2 cellular contexts compared by ENCODE assay signal in the genomic region with DNA sequence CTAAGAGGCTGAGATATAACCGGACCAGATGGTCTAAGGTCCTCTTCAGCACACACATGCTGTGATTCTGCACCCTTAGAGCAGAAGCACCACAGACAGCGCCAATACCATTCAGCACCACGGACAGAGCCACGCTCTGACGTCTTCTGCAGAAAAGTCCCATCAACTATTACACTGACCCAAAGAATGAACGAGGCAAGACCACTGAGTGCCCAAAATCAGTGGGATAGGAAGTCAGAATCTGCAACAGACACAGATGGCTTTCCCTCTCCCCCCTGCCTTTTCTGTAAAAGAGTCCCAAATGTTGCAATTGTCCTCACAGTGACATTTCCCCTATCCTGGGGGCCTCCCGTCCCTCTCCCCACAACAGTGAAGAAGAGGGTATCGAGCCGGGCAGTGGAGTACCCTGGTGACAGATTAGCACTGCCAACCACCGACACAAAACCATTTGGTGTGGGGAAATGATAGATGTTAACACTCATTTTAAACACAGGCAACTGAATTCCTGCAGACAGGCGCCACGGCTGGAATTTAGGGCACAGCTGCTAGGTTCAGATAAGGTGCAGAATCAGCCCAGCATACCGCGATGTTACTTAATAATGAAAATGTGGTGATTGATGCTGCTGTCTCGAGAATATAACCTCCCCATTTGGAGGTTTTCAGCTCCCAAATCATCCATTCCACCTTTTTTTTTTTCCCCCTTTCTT.
TF ChIP-seq lines count a peak whose summit lies in the region.

No MANE protein-coding gene starts in this region.

TF ChIP-seq in GM23338, 12 proteins besides CTCF, POLR2A, EP300 and RAD21 (continued from another document):
- TF ChIP-seq, protein P1, sequence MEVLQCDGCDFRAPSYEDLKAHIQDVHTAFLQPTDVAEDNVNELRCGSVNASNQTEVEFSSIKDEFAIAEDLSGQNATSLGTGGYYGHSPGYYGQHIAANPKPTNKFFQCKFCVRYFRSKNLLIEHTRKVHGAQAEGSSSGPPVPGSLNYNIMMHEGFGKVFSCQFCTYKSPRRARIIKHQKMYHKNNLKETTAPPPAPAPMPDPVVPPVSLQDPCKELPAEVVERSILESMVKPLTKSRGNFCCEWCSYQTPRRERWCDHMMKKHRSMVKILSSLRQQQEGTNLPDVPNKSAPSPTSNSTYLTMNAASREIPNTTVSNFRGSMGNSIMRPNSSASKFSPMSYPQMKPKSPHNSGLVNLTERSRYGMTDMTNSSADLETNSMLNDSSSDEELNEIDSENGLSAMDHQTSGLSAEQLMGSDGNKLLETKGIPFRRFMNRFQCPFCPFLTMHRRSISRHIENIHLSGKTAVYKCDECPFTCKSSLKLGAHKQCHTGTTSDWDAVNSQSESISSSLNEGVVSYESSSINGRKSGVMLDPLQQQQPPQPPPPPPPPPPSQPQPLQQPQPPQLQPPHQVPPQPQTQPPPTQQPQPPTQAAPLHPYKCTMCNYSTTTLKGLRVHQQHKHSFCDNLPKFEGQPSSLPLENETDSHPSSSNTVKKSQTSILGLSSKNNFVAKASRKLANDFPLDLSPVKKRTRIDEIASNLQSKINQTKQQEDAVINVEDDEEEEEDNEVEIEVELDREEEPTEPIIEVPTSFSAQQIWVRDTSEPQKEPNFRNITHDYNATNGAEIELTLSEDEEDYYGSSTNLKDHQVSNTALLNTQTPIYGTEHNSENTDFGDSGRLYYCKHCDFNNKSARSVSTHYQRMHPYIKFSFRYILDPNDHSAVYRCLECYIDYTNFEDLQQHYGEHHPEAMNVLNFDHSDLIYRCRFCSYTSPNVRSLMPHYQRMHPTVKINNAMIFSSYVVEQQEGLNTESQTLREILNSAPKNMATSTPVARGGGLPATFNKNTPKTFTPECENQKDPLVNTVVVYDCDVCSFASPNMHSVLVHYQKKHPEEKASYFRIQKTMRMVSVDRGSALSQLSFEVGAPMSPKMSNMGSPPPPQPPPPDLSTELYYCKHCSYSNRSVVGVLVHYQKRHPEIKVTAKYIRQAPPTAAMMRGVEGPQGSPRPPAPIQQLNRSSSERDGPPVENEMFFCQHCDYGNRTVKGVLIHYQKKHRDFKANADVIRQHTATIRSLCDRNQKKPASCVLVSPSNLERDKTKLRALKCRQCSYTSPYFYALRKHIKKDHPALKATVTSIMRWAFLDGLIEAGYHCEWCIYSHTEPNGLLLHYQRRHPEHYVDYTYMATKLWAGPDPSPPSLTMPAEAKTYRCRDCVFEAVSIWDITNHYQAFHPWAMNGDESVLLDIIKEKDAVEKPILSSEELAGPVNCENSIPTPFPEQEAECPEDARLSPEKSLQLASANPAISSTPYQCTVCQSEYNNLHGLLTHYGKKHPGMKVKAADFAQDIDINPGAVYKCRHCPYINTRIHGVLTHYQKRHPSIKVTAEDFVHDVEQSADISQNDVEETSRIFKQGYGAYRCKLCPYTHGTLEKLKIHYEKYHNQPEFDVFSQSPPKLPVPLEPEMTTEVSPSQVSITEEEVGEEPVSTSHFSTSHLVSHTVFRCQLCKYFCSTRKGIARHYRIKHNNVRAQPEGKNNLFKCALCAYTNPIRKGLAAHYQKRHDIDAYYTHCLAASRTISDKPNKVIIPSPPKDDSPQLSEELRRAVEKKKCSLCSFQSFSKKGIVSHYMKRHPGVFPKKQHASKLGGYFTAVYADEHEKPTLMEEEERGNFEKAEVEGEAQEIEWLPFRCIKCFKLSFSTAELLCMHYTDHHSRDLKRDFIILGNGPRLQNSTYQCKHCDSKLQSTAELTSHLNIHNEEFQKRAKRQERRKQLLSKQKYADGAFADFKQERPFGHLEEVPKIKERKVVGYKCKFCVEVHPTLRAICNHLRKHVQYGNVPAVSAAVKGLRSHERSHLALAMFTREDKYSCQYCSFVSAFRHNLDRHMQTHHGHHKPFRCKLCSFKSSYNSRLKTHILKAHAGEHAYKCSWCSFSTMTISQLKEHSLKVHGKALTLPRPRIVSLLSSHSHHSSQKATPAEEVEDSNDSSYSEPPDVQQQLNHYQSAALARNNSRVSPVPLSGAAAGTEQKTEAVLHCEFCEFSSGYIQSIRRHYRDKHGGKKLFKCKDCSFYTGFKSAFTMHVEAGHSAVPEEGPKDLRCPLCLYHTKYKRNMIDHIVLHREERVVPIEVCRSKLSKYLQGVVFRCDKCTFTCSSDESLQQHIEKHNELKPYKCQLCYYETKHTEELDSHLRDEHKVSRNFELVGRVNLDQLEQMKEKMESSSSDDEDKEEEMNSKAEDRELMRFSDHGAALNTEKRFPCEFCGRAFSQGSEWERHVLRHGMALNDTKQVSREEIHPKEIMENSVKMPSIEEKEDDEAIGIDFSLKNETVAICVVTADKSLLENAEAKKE (CRISPR knock-in tag; IDR thresholded peaks at IDR 0.05), result no peak
- TF ChIP-seq CREB1 (CRISPR knock-in tag; IDR thresholded peaks at IDR 0.05; ENCODE audit: low read depth) (peak; percentile 90), JUNB (IDR thresholded peaks at IDR 0.05; ENCODE audit: unreplicated experiment) (no peak), EZH2 (IDR thresholded peaks at IDR 0.05; ENCODE audit: low read depth, unreplicated experiment) (no peak)

TF ChIP-seq in K562, 482 proteins besides CTCF, POLR2A, EP300 and RAD21 (continued from another document and continues in another):
- TF ChIP-seq, protein P2, sequence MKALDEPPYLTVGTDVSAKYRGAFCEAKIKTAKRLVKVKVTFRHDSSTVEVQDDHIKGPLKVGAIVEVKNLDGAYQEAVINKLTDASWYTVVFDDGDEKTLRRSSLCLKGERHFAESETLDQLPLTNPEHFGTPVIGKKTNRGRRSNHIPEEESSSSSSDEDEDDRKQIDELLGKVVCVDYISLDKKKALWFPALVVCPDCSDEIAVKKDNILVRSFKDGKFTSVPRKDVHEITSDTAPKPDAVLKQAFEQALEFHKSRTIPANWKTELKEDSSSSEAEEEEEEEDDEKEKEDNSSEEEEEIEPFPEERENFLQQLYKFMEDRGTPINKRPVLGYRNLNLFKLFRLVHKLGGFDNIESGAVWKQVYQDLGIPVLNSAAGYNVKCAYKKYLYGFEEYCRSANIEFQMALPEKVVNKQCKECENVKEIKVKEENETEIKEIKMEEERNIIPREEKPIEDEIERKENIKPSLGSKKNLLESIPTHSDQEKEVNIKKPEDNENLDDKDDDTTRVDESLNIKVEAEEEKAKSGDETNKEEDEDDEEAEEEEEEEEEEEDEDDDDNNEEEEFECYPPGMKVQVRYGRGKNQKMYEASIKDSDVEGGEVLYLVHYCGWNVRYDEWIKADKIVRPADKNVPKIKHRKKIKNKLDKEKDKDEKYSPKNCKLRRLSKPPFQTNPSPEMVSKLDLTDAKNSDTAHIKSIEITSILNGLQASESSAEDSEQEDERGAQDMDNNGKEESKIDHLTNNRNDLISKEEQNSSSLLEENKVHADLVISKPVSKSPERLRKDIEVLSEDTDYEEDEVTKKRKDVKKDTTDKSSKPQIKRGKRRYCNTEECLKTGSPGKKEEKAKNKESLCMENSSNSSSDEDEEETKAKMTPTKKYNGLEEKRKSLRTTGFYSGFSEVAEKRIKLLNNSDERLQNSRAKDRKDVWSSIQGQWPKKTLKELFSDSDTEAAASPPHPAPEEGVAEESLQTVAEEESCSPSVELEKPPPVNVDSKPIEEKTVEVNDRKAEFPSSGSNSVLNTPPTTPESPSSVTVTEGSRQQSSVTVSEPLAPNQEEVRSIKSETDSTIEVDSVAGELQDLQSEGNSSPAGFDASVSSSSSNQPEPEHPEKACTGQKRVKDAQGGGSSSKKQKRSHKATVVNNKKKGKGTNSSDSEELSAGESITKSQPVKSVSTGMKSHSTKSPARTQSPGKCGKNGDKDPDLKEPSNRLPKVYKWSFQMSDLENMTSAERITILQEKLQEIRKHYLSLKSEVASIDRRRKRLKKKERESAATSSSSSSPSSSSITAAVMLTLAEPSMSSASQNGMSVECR (CRISPR knock-in tag; IDR thresholded peaks at IDR 0.05), result peak; percentile 96
- TF ChIP-seq TEAD4 (IDR thresholded peaks at IDR 0.05; ENCODE audit: low read length) (peak; percentile 81), TEAD4 (CRISPR knock-in tag; IDR thresholded peaks at IDR 0.05; ENCODE audit: borderline replicate concordance) (no peak), CBFA2T2 (conservative IDR thresholded peaks at IDR 0.05) (peak; percentile 51), ZNF175 (CRISPR knock-in tag; IDR thresholded peaks at IDR 0.05; ENCODE audit: low read depth) (peak; percentile 80), ARID1B (IDR thresholded peaks at IDR 0.05) (peak; percentile 72), IRF2 (CRISPR knock-in tag; IDR thresholded peaks at IDR 0.05) (0 out of 2 replicates have a peak, but pooled peaks have one; percentile 57), DMBX1 (CRISPR knock-in tag; IDR thresholded peaks at IDR 0.05; ENCODE audit: borderline replicate concordance) (peak; percentile 84; the same call in 1 of the 2 replicates), MEF2D (tag; conservative IDR thresholded peaks at IDR 0.05; ENCODE audit: low read depth) (peak; percentile 65; the same call in 1 of the 2 replicates), DDX20 (tag; IDR thresholded peaks at IDR 0.05; ENCODE audit: low read depth) (peak; percentile 69; the same call in 1 of the 2 replicates), ZNF133 (CRISPR knock-in tag; IDR thresholded peaks at IDR 0.05) (no peak), MECOM (CRISPR knock-in tag; IDR thresholded peaks at IDR 0.05) (peak; percentile 75), XRCC3 (IDR thresholded peaks at IDR 0.05) (no peak)
- TF ChIP-seq, protein P3, sequence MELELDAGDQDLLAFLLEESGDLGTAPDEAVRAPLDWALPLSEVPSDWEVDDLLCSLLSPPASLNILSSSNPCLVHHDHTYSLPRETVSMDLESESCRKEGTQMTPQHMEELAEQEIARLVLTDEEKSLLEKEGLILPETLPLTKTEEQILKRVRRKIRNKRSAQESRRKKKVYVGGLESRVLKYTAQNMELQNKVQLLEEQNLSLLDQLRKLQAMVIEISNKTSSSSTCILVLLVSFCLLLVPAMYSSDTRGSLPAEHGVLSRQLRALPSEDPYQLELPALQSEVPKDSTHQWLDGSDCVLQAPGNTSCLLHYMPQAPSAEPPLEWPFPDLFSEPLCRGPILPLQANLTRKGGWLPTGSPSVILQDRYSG (tag; conservative IDR thresholded peaks at IDR 0.05; ENCODE audit: low read depth), result peak; percentile 85
- TF ChIP-seq, protein P4, sequence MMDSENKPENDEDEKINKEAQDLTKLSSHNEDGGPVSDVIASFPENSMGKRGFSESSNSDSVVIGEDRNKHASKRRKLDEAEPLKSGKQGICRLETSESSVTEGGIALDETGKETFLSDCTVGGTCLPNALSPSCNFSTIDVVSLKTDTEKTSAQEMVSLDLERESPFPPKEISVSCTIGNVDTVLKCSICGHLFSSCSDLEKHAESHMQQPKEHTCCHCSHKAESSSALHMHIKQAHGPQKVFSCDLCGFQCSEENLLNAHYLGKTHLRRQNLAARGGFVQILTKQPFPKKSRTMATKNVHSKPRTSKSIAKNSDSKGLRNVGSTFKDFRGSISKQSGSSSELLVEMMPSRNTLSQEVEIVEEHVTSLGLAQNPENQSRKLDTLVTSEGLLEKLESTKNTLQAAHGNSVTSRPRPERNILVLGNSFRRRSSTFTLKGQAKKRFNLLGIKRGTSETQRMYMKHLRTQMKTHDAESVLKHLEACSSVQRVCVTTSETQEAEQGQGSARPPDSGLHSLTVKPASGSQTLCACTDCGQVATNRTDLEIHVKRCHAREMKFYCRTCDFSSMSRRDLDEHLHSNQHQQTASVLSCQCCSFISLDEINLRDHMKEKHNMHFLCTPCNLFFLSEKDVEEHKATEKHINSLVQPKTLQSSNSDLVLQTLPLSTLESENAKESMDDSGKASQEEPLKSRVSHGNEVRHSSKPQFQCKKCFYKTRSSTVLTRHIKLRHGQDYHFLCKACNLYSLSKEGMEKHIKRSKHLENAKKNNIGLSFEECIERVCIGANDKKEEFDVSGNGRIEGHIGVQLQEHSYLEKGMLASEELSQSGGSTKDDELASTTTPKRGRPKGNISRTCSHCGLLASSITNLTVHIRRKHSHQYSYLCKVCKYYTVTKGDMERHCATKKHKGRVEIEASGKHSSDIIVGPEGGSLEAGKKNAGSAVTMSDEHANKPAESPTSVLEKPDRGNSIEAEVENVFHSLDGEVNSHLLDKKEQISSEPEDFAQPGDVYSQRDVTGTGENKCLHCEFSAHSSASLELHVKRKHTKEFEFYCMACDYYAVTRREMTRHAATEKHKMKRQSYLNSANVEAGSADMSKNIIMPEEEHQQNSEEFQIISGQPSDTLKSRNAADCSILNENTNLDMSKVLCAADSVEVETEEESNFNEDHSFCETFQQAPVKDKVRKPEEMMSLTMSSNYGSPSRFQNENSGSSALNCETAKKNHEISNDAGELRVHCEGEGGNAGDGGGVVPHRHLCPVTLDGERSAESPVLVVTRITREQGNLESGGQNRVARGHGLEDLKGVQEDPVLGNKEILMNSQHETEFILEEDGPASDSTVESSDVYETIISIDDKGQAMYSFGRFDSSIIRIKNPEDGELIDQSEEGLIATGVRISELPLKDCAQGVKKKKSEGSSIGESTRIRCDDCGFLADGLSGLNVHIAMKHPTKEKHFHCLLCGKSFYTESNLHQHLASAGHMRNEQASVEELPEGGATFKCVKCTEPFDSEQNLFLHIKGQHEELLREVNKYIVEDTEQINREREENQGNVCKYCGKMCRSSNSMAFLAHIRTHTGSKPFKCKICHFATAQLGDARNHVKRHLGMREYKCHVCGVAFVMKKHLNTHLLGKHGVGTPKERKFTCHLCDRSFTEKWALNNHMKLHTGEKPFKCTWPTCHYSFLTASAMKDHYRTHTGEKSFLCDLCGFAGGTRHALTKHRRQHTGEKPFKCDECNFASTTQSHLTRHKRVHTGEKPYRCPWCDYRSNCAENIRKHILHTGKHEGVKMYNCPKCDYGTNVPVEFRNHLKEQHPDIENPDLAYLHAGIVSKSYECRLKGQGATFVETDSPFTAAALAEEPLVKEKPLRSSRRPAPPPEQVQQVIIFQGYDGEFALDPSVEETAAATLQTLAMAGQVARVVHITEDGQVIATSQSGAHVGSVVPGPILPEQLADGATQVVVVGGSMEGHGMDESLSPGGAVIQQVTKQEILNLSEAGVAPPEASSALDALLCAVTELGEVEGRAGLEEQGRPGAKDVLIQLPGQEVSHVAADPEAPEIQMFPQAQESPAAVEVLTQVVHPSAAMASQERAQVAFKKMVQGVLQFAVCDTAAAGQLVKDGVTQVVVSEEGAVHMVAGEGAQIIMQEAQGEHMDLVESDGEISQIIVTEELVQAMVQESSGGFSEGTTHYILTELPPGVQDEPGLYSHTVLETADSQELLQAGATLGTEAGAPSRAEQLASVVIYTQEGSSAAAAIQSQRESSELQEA (IDR thresholded peaks at IDR 0.05; ENCODE audit: low read depth), result no peak
- TF ChIP-seq, protein P5, sequence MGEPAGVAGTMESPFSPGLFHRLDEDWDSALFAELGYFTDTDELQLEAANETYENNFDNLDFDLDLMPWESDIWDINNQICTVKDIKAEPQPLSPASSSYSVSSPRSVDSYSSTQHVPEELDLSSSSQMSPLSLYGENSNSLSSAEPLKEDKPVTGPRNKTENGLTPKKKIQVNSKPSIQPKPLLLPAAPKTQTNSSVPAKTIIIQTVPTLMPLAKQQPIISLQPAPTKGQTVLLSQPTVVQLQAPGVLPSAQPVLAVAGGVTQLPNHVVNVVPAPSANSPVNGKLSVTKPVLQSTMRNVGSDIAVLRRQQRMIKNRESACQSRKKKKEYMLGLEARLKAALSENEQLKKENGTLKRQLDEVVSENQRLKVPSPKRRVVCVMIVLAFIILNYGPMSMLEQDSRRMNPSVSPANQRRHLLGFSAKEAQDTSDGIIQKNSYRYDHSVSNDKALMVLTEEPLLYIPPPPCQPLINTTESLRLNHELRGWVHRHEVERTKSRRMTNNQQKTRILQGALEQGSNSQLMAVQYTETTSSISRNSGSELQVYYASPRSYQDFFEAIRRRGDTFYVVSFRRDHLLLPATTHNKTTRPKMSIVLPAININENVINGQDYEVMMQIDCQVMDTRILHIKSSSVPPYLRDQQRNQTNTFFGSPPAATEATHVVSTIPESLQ (CRISPR knock-in tag; IDR thresholded peaks at IDR 0.05), result peak; percentile 99
